ENCODE assay signal across 8 cellular contexts in the genomic region with DNA sequence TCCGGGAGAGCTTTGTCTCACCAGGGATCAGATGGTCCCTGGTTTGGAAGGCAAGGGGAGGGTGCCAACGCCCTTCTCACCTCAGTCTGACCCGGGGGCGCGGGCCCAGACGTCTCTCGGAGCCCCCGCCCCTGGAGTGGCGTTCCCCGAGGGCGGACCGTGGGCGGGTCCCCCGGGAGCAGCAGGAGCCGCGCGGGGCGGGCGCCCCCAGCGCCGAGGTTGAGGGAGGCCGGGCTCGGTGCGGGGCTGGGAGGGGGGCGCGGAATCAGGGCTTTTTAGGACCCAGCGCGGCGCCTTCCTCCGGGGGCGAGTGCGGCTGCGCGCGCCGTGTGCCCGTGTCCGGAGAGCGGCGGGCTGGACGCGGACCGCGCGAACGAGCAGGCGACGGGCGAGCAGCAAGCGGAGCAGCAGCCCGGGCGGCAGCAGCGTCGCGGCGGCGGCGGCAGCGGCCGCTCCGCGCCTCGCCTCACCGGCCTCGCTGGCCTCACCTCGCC. TPM values are rescaled to one million over a fixed set of nuclear protein-coding genes. Genes with fewer than 3 reads are reported as not detected.
DNase-seq lines count a peak whose midpoint lies in the region; ATAC-seq and TF ChIP-seq lines count a peak whose summit lies in the region.

A gene (plus strand): TSS at position 364 of the 494 bp plus-strand sequence. CDS start 1,222 bp downstream, outside the sequence.

- POLR2A ChIA-PET in BJ (lab: Charles Lee) (no interaction called here), HEK293T (lab: Yijun Ruan, JAX) (no interaction called here)

- peaks cover 12% of the 10 kb centered on the region for H3K9me3 ChIP-seq in SJSA1 (replicated peaks)

- H3K36me3 ChIP-seq in BJ (ENCODE audit: control insufficient read depth, insufficient read depth, low read length) (no peaks in the 10 kb centered on the region), SJSA1 (no peaks in the 10 kb centered on the region)

- no peak within 1 kb of the TSS for H3K27ac ChIP-seq in SJSA1

- peak within 1 kb of the TSS; percentile 22 for H3K4me3 ChIP-seq in BJ (ENCODE audit: low read depth, low read length)
- H3K4me3 ChIP-seq in SJSA1 = peak within 1 kb of the TSS; percentile 9; the same call in 1 of the 2 replicates

- H3K27me3 Mint-ChIP-seq in natural killer cell treated with Interleukin-12 subunit alpha and Interleukin-12 subunit beta and Interleukin-15 and Interleukin-18, amount 100 ng/mL, for 72 hours = peaks cover 31 to 35% of the 10 kb centered on the region in 2 donors

- no peaks in the 10 kb centered on the region for H3K9me3 Mint-ChIP-seq in natural killer cell treated with Interleukin-12 subunit alpha and Interleukin-12 subunit beta and Interleukin-15 and Interleukin-18, amount 100 ng/mL, for 72 hours

- H3K27ac Mint-ChIP-seq in natural killer cell treated with Interleukin-12 subunit alpha and Interleukin-12 subunit beta and Interleukin-15 and Interleukin-18, amount 100 ng/mL, for 72 hours = no peak within 1 kb of the TSS

- H3K27me3 ChIP-seq in BJ (ENCODE audit: control insufficient read depth, insufficient read depth, low read length) (peaks cover 35% of the 10 kb centered on the region), SJSA1 (replicated peaks) (peaks cover 56% of the 10 kb centered on the region)

- DNase-seq in BJ (ENCODE audit: low read depth) = no peak
- peak; percentile 80 for DNase-seq in HEK293T (ENCODE audit: extremely low spot score)
- DNase-seq in SJSA1 (ENCODE audit: low read depth in 1 of 2, low spot score in 2 of 2) = no peak
- peak; percentile 20 for DNase-seq in fibroblast of gingiva (ENCODE audit: low read depth)
- no peak for DNase-seq in natural killer cell treated with Interleukin-12 subunit alpha and Interleukin-12 subunit beta and Interleukin-15 and Interleukin-18, amount 100 ng/mL, for 72 hours (ENCODE audit: low spot score)
- DNase-seq in OCI-M1 (lab: John Stamatoyannopoulos, UW) = no peak
- no peak for DNase-seq in amniotic stem cell (lab: John Stamatoyannopoulos, UW)

- TF ChIP-seq CTCF in BJ (IDR thresholded peaks at IDR 0.05; ENCODE audit: insufficient read depth, low read depth, low read length) = no peak

- no peaks in the 10 kb centered on the region for H3K36me3 Mint-ChIP-seq in natural killer cell treated with Interleukin-12 subunit alpha and Interleukin-12 subunit beta and Interleukin-15 and Interleukin-18, amount 100 ng/mL, for 72 hours

- peaks cover 0 to 8% of the 10 kb centered on the region in 2 donors for H3K4me1 Mint-ChIP-seq in natural killer cell treated with Interleukin-12 subunit alpha and Interleukin-12 subunit beta and Interleukin-15 and Interleukin-18, amount 100 ng/mL, for 72 hours (ENCODE audit: low read depth in 2 of 2)

- H3K4me1 ChIP-seq in SJSA1 (replicated peaks) = peaks cover 10% of the 10 kb centered on the region

- H3K4me3 Mint-ChIP-seq in natural killer cell treated with Interleukin-12 subunit alpha and Interleukin-12 subunit beta and Interleukin-15 and Interleukin-18, amount 100 ng/mL, for 72 hours = peak within 1 kb of the TSS; percentile 55

- CTCF ChIA-PET in BJ (lab: Yijun Ruan, JAX) = interaction anchor here (0.7 to 21.3 kb wide), 3 partner anchors 44 to 245 kb away, joined by 3 to 533 read pairs (median 4); no protein-coding TSS in a partner anchor
- CTCF ChIA-PET in HEK293T (lab: Yijun Ruan, JAX) = interaction anchor here (1.3 to 2.3 kb wide), 3 partner anchors 9 to 247 kb away, joined by 4 to 5 read pairs (median 4); no protein-coding TSS in a partner anchor

- ATAC-seq in natural killer cell treated with Interleukin-12 subunit alpha and Interleukin-12 subunit beta and Interleukin-15 and Interleukin-18, amount 100 ng/mL, for 72 hours = peak in 1 of 2 donors; percentile 3
- ATAC-seq in HG02840 (IDR thresholded peaks at IDR 0.05; ENCODE audit: low FRiP score, unreplicated experiment) = no peak

TF ChIP-seq in HEK293T, 16 proteins besides CTCF, POLR2A, EP300 and RAD21:
- TF ChIP-seq FOXA1 (IDR thresholded peaks at IDR 0.05) = no peak
- TF ChIP-seq HDGF (IDR thresholded peaks at IDR 0.05; ENCODE audit: borderline replicate concordance) = no peak
- no peak for TF ChIP-seq NFRKB (IDR thresholded peaks at IDR 0.05)
- TF ChIP-seq ELF4 (IDR thresholded peaks at IDR 0.05) = no peak
- peak; percentile 71; the same call in 1 of the 2 replicates for TF ChIP-seq FOXM1 (IDR thresholded peaks at IDR 0.05; ENCODE audit: borderline replicate concordance)
- no peak for TF ChIP-seq TARDBP (IDR thresholded peaks at IDR 0.05)
TF ChIP-seq in HEK293T: peak in this region for 1.

RNA-seq across cellular contexts. Expression of the gene that starts here (rescaled TPM):
- polyA plus RNA-seq in BJ (2011; rRNA removed) = not detected in 2 replicates
- polyA minus RNA-seq in BJ (2011; rRNA and poly(A)+ RNA removed) = not detected in 2 replicates
- not detected in 2 replicates for total RNA-seq in SJSA1 (2014; rRNA removed; shearing (Covaris generic))
- total RNA-seq in natural killer cell treated with Interleukin-12 subunit alpha and Interleukin-12 subunit beta and Interleukin-15 and Interleukin-18, amount 100 ng/mL, for 72 hours = not detected

Comparison
In these comparisons a context has a peak if more than half of its experiments do, and no peak if none do; other contexts are left out.
1. DNase-seq: peak in HEK293T (single experiment) and fibroblast of gingiva (single experiment); none in BJ (single experiment), SJSA1 (0 of 2), natural killer cell treated with Interleukin-12 subunit alpha and Interleukin-12 subunit beta and Interleukin-15 and Interleukin-18, amount 100 ng/mL, for 72 hours (single experiment), OCI-M1 (single experiment) and amniotic stem cell (single experiment).